1 cellular context compared by ENCODE assay signal in the genomic region with DNA sequence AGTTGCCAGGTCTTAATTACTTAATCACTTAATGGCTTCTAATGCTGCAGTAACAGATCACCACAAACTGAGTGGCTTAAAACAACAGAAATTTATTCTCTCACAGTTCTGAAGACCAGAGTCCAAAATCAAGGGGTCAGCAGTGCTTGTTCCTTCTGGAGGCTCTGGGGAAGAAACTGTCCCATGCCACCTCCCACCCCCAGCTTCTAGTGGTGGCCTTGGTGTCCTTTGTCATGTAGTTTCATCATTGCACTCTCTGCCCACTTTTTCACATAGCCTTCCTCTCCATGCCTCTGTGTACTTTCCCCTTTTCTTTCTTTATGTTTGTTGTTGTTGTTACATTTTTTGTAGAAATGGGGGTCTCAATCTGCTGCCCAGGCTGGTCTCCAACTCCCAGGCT.
TF ChIP-seq lines count a peak whose summit lies in the region.

No MANE protein-coding gene starts in this region.

TF ChIP-seq in HepG2, 621 proteins besides CTCF, POLR2A, EP300 and RAD21:
- no peak for TF ChIP-seq ZNF44 (CRISPR knock-in tag; IDR thresholded peaks at IDR 0.05)
- TF ChIP-seq ZNF282 (IDR thresholded peaks at IDR 0.05; ENCODE audit: partially characterized antibody), result no peak
- TF ChIP-seq MAFK (conservative IDR thresholded peaks at IDR 0.05 in 1 of 2, IDR thresholded peaks at IDR 0.05 in 1 of 2; ENCODE audit: low read length in 2 of 2), result no peak
- TF ChIP-seq GABPB1 (CRISPR knock-in tag; IDR thresholded peaks at IDR 0.05), result no peak
- TF ChIP-seq, protein P1, sequence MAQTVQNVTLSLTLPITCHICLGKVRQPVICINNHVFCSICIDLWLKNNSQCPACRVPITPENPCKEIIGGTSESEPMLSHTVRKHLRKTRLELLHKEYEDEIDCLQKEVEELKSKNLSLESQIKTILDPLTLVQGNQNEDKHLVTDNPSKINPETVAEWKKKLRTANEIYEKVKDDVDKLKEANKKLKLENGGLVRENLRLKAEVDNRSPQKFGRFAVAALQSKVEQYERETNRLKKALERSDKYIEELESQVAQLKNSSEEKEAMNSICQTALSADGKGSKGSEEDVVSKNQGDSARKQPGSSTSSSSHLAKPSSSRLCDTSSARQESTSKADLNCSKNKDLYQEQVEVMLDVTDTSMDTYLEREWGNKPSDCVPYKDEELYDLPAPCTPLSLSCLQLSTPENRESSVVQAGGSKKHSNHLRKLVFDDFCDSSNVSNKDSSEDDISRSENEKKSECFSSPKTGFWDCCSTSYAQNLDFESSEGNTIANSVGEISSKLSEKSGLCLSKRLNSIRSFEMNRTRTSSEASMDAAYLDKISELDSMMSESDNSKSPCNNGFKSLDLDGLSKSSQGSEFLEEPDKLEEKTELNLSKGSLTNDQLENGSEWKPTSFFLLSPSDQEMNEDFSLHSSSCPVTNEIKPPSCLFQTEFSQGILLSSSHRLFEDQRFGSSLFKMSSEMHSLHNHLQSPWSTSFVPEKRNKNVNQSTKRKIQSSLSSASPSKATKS (CRISPR knock-in tag; IDR thresholded peaks at IDR 0.05), result no peak
- TF ChIP-seq, protein P2, sequence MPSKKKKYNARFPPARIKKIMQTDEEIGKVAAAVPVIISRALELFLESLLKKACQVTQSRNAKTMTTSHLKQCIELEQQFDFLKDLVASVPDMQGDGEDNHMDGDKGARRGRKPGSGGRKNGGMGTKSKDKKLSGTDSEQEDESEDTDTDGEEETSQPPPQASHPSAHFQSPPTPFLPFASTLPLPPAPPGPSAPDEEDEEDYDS (CRISPR knock-in tag; IDR thresholded peaks at IDR 0.05), result no peak
- TF ChIP-seq HOXA7 (CRISPR knock-in tag; IDR thresholded peaks at IDR 0.05), result no peak
- TF ChIP-seq, protein P3, sequence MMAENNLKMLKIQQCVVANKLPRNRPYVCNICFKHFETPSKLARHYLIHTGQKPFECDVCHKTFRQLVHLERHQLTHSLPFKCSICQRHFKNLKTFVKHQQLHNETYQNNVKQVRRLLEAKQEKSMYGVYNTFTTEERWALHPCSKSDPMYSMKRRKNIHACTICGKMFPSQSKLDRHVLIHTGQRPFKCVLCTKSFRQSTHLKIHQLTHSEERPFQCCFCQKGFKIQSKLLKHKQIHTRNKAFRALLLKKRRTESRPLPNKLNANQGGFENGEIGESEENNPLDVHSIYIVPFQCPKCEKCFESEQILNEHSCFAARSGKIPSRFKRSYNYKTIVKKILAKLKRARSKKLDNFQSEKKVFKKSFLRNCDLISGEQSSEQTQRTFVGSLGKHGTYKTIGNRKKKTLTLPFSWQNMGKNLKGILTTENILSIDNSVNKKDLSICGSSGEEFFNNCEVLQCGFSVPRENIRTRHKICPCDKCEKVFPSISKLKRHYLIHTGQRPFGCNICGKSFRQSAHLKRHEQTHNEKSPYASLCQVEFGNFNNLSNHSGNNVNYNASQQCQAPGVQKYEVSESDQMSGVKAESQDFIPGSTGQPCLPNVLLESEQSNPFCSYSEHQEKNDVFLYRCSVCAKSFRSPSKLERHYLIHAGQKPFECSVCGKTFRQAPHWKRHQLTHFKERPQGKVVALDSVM (CRISPR knock-in tag; IDR thresholded peaks at IDR 0.05), result peak; percentile 54; the same call in 1 of the 2 replicates
- TF ChIP-seq, protein P4, sequence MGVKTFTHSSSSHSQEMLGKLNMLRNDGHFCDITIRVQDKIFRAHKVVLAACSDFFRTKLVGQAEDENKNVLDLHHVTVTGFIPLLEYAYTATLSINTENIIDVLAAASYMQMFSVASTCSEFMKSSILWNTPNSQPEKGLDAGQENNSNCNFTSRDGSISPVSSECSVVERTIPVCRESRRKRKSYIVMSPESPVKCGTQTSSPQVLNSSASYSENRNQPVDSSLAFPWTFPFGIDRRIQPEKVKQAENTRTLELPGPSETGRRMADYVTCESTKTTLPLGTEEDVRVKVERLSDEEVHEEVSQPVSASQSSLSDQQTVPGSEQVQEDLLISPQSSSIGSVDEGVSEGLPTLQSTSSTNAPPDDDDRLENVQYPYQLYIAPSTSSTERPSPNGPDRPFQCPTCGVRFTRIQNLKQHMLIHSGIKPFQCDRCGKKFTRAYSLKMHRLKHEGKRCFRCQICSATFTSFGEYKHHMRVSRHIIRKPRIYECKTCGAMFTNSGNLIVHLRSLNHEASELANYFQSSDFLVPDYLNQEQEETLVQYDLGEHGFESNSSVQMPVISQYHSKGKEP (CRISPR knock-in tag; IDR thresholded peaks at IDR 0.05), result no peak
- TF ChIP-seq, protein P5, sequence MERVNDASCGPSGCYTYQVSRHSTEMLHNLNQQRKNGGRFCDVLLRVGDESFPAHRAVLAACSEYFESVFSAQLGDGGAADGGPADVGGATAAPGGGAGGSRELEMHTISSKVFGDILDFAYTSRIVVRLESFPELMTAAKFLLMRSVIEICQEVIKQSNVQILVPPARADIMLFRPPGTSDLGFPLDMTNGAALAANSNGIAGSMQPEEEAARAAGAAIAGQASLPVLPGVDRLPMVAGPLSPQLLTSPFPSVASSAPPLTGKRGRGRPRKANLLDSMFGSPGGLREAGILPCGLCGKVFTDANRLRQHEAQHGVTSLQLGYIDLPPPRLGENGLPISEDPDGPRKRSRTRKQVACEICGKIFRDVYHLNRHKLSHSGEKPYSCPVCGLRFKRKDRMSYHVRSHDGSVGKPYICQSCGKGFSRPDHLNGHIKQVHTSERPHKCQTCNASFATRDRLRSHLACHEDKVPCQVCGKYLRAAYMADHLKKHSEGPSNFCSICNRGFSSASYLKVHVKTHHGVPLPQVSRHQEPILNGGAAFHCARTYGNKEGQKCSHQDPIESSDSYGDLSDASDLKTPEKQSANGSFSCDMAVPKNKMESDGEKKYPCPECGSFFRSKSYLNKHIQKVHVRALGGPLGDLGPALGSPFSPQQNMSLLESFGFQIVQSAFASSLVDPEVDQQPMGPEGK (CRISPR knock-in tag; IDR thresholded peaks at IDR 0.05), result peak; percentile 18; the same call in 1 of the 2 replicates
- TF ChIP-seq ZNF33B (CRISPR knock-in tag; IDR thresholded peaks at IDR 0.05), result no peak
- TF ChIP-seq, protein P6, sequence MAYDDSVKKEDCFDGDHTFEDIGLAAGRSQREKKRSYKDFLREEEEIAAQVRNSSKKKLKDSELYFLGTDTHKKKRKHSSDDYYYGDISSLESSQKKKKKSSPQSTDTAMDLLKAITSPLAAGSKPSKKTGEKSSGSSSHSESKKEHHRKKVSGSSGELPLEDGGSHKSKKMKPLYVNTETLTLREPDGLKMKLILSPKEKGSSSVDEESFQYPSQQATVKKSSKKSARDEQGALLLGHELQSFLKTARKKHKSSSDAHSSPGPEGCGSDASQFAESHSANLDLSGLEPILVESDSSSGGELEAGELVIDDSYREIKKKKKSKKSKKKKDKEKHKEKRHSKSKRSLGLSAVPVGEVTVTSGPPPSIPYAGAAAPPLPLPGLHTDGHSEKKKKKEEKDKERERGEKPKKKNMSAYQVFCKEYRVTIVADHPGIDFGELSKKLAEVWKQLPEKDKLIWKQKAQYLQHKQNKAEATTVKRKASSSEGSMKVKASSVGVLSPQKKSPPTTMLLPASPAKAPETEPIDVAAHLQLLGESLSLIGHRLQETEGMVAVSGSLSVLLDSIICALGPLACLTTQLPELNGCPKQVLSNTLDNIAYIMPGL (CRISPR knock-in tag; IDR thresholded peaks at IDR 0.05; ENCODE audit: borderline replicate concordance in 1 of 2, low read depth in 1 of 2), result 0 out of 4 replicates have a peak, but pooled peaks of 1 of the 2 experiments have one; percentile 33
- TF ChIP-seq MEF2D (CRISPR knock-in tag; IDR thresholded peaks at IDR 0.05), result no peak
- TF ChIP-seq RFX5 (IDR thresholded peaks at IDR 0.05; ENCODE audit: low read depth, low read length), result no peak
- no peak for TF ChIP-seq CBX5 (CRISPR knock-in tag; IDR thresholded peaks at IDR 0.05; ENCODE audit: borderline replicate concordance)
- TF ChIP-seq HMG20A (CRISPR knock-in tag; IDR thresholded peaks at IDR 0.05; ENCODE audit: borderline replicate concordance), result peak; percentile 18; the same call in 1 of the 2 replicates
- no peak for TF ChIP-seq ZNF350 (CRISPR knock-in tag; IDR thresholded peaks at IDR 0.05; ENCODE audit: borderline replicate concordance, low read depth)
- TF ChIP-seq SALL1 (CRISPR knock-in tag; IDR thresholded peaks at IDR 0.05), result no peak
- TF ChIP-seq HNRNPH1 (optimal IDR thresholded peaks at IDR 0.05; ENCODE audit: low read depth, low read length), result no peak
